In the genomic region with DNA sequence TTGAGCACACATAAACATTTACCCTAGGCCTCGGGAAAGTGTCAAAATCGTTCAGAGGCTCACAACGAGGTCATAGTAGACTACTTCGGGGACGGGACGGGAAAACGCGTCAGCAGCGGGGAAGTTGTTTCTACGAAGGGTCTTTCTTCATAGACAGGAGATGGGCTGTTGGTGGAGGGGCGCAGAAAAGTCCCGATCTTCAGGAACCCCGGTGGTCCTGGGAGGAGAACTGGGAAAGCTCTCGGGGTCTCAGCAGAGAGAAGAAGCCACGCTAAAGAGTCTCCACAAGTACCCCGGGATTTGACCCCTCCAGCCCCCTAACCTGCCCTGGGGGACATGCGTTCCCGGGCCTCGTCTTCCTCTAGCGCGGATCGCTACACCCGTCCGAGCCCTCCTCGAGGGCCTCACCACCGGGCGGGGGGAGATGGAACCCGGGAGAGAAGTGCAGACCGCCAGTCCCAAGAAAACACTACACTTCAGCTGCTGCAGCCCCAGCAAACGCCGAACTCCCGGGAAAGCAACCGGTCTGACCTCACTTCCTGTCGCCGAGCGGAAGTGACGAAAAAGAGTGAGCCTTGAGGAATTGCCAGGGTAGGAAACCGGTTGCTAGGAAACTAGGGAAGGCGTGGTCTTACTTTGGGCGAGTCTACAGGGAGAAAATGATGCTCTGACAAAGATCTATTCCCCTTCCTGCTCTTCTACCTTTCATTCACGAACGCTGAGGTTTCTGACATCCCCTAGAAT, we compare ENCODE assay signal across 8 cellular contexts. TPM values are rescaled to one million over a fixed set of nuclear protein-coding genes. Genes with fewer than 3 reads are reported as not detected.
DNase-seq lines count a peak whose midpoint lies in the region; ATAC-seq and TF ChIP-seq lines count a peak whose summit lies in the region.

Gene PIK3R4 (minus strand): TSS at position 534 of the 744 bp plus-strand sequence. CDS start 1,611 bp downstream, outside the sequence.

- H3K36me3 ChIP-seq in left lung: peaks cover 0 to 5% of the 10 kb centered on the region in 2 donors

- peak; percentile 96 for DNase-seq in NCI-H774 (lab: John Stamatoyannopoulos, UW)
- DNase-seq in activated CD4-positive, alpha-beta T cell treated with anti-CD3 and anti-CD28 coated beads, Interleukin-2, amount 50 U/mL, for 4 hours: peak; percentile 95
- peak; percentile 99 for DNase-seq in dermis blood vessel endothelial cell
- peak; percentile 93 to 95 for DNase-seq in left lung
- peak; percentile 87 to 96 for DNase-seq in stimulated activated CD4-positive, alpha-beta T cell treated with anti-CD3 and anti-CD28 coated beads, Interleukin-2, amount 100 ng/mL, for 48 hours

- intact Hi-C loops in left lung (cut with DNase I): no loop called here

- ATAC-seq in GM19395 (IDR thresholded peaks at IDR 0.05; ENCODE audit: unreplicated experiment): peak; percentile 91
- peak; percentile 94 for ATAC-seq in HG03565 (IDR thresholded peaks at IDR 0.05; ENCODE audit: unreplicated experiment)
- ATAC-seq in left lung: peak; percentile 91

- H3K27ac ChIP-seq in C4-2B: peak within 1 kb of the TSS; percentile 79
- H3K27ac ChIP-seq in left lung: peak within 1 kb of the TSS; percentile 82 to 88

- H3K27me3 ChIP-seq in left lung: no peaks in the 10 kb centered on the region

- TF ChIP-seq CTCF in C4-2B (conservative IDR thresholded peaks at IDR 0.05) (no peak), left lung (IDR thresholded peaks at IDR 0.05) (no peak)

- peak within 1 kb of the TSS; percentile 74 to 95 for H3K4me3 ChIP-seq in left lung

- peaks cover 12 to 49% of the 10 kb centered on the region in 2 donors for H3K4me1 ChIP-seq in left lung

- H3K9me3 ChIP-seq in left lung: no peaks in the 10 kb centered on the region

RNA-seq across cellular contexts. Expression of gene PIK3R4, which starts in this region (rescaled TPM):
- 33.7 and 48.8 TPM in 2 replicates for total RNA-seq in dermis blood vessel endothelial cell
- 10 to 100 TPM; 24.8 to 27.9 TPM for total RNA-seq in left lung

Comparison
In these comparisons a context has a peak if more than half of its experiments do, and no peak if none do; other contexts are left out.
1. Peak in every context shown above with its lines: DNase-seq, ATAC-seq, H3K4me3 ChIP-seq and H3K27ac ChIP-seq.